In the genomic region with DNA sequence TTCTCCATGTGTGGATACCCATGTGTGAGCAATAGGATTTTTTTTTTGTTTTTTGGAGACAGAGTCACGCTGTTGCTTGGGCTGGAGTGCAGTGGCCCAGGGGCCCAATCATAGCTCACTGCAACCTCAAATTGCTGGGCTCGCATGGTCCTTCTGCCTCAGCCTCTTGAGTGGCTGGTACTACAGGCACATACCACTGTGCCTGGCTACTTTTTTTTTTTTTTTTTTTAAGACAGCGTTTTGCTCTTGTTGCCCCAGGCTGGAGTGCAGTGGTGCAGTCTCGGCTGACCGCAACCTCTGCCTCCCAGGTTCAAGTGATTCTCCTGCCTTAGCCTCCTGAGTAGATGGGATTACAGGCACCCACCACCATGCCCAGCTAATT, we compare ENCODE assay signal across 20 cellular contexts. TPM values are rescaled to one million over a fixed set of nuclear protein-coding genes. Genes with fewer than 3 reads are reported as not detected.
DNase-seq lines count a peak whose midpoint lies in the region; ATAC-seq and TF ChIP-seq lines count a peak whose summit lies in the region.
"Had no signal": no experiment of that assay in that cellular context is flagged by ENCODE, and none has a peak within 500 bp of the region (broad histone marks: within the 10 kb centered on the region; RNA-seq: fewer than 3 reads in every experiment).

No MANE protein-coding gene starts in this region.

- no peak overlapping the region for H4K8ac ChIP-seq in IMR-90 (ENCODE audit: low read depth in 2 of 2, low read length in 2 of 2)

- peaks cover 22 to 77% of the 10 kb centered on the region in 2 experiments for H3K79me1 ChIP-seq in IMR-90 (ENCODE audit: low read depth in 1 of 2, low read length in 2 of 2)

- H3K4me3 Mint-ChIP-seq in CD8-positive, alpha-beta T cell = no peak overlapping the region
- peak overlapping the region; percentile 4 to 31 for H3K4me3 Mint-ChIP-seq in effector memory CD8-positive, alpha-beta T cell
- H3K4me3 Mint-ChIP-seq: HFFc6 had no signal

- H2BK15ac ChIP-seq in IMR-90 (ENCODE audit: low read depth, low read length) = no peak overlapping the region

- no peaks in the 10 kb centered on the region for H3K27me3 ChIP-seq in CD8-positive, alpha-beta T cell (ENCODE audit: insufficient read depth, low read length)
- H3K27me3 ChIP-seq in IMR-90 (ENCODE audit: control insufficient read depth, insufficient read depth, low read length) (no peaks in the 10 kb centered on the region), spleen (replicated peaks in 1 of 7) (no peaks in the 10 kb centered on the region), hepatocyte (no peaks in the 10 kb centered on the region), PC-3 (ENCODE audit: low read length) (no peaks in the 10 kb centered on the region)
- H3K27me3 ChIP-seq: breast epithelium, tibial artery had no signal

- TF ChIP-seq CTCF in CD8-positive, alpha-beta T cell (IDR thresholded peaks at IDR 0.05) = no peak
- TF ChIP-seq CTCF in IMR-90 (conservative IDR thresholded peaks at IDR 0.05; ENCODE audit: low read depth, low read length) = no peak
- no peak for TF ChIP-seq CTCF in spleen (IDR thresholded peaks at IDR 0.05 in 8 of 11, conservative IDR thresholded peaks at IDR 0.05 in 3 of 11)
- no peak for TF ChIP-seq CTCF in hepatocyte (IDR thresholded peaks at IDR 0.05; ENCODE audit: poor library complexity)
- no peak for TF ChIP-seq CTCF in PC-3 (conservative IDR thresholded peaks at IDR 0.05; ENCODE audit: low read depth, low read length)

- H3K23ac ChIP-seq in IMR-90 (ENCODE audit: low read depth, low read length) = no peak overlapping the region

- no peak overlapping the region for H3K4ac ChIP-seq in IMR-90 (ENCODE audit: low read depth, low read length)

- WGBS in IMR-90 (ENCODE audit: extremely low coverage in 2 of 2, insufficient read length in 1 of 2), 2 experiments = 83% methylated on average over 1 of the region's 5 CpGs; no CpG with 5 or more reads in 1 of the 2 experiments
- 90 to 99% (median 90%) methylated on average over 5 of the region's 5 CpGs for WGBS in spleen, 5 donors
- 91% methylated on average over 5 of the region's 5 CpGs for WGBS in hepatocyte (ENCODE audit: low lambda C conversion rate, missing lambda C conversion rate)

- H2AFZ ChIP-seq in IMR-90 (replicated peaks; ENCODE audit: low read length, poor library complexity) = peak overlapping the region; percentile 3
- H2AFZ ChIP-seq in hepatocyte = no peak overlapping the region
- no peak overlapping the region for H2AFZ ChIP-seq in PC-3 (ENCODE audit: low read length)
- H2AFZ ChIP-seq: PC-9 had no signal

- intact Hi-C loops in CD8-positive, alpha-beta T cell (cut with DNase I, micrococcal nuclease) = no loop called here
- intact Hi-C loops in IMR-90 (cut with micrococcal nuclease) (no loop called here), spleen (cut with DNase I; ENCODE audit: low total_unique reads) (no loop called here), PC-3 (cut with micrococcal nuclease) (no loop called here)

- no peak for ATAC-seq in CD8-positive, alpha-beta T cell
- ATAC-seq in IMR-90 (ENCODE audit: low read depth) = no peak
- ATAC-seq in effector memory CD8-positive, alpha-beta T cell (replicated peaks) = no peak
- no peak for ATAC-seq in HG02884 (IDR thresholded peaks at IDR 0.05; ENCODE audit: unreplicated experiment)
- ATAC-seq in GM21825 (IDR thresholded peaks at IDR 0.05; ENCODE audit: unreplicated experiment) = no peak
- ATAC-seq in PC-3 = no peak

- no peak for TF ChIP-seq POLR2A in IMR-90 (IDR thresholded peaks at IDR 0.05; ENCODE audit: low read depth, low read length)
- TF ChIP-seq POLR2A in spleen (IDR thresholded peaks at IDR 0.05) = no peak

- H3K14ac ChIP-seq in IMR-90 (replicated peaks; ENCODE audit: low read depth, low read length) = no peak overlapping the region

- H3K9ac ChIP-seq in IMR-90 (ENCODE audit: low read depth, low read length) = no peak overlapping the region
- H3K9ac ChIP-seq in PC-3 (ENCODE audit: low read length) = no peak overlapping the region

- CTCF ChIA-PET in CD8-positive, alpha-beta T cell (lab: Charles Lee) = interaction anchor here (0.6 to 1.5 kb wide), 3 partner anchors 15 to 105 kb away, joined by 3 to 4 read pairs (median 4); partner anchors contain the start of gene MGRN1
- CTCF ChIA-PET in IMR-90 (lab: Yijun Ruan, JAX) = interaction anchor here (0.7 kb wide), 1 partner anchor 17 kb away, joined by 5 read pairs; the partner anchor contains the start of gene MGRN1
- CTCF ChIA-PET in PC-3 (lab: Charles Lee) = no interaction called here

- no peak overlapping the region for H2BK5ac ChIP-seq in IMR-90 (ENCODE audit: low read depth, low read length, poor library complexity, severe bottlenecking)

- H3K9me3 Mint-ChIP-seq in CD8-positive, alpha-beta T cell = no peaks in the 10 kb centered on the region
- H3K9me3 Mint-ChIP-seq in effector memory CD8-positive, alpha-beta T cell = no peaks in the 10 kb centered on the region
- H3K9me3 Mint-ChIP-seq: HFFc6 had no signal

- H2BK120ac ChIP-seq in IMR-90 (ENCODE audit: low read depth, low read length) = no peak overlapping the region

- DNase-seq in CD8-positive, alpha-beta T cell = no peak
- DNase-seq in IMR-90 (no peak), spleen (no peak), hepatocyte (ENCODE audit: low spot score) (no peak), PC-3 (no peak)
- no peak for DNase-seq in effector memory CD8-positive, alpha-beta T cell
- DNase-seq: COR-L47, DMS79 treated with DMSO at 0.1 percent for 48 hours, HFFc6, Kasumi-1, NCI-H1048, NCI-H2029, NCI-H345, PC-9, SHP77 treated with DMSO at 0.1 percent for 48 hours, tibial artery had no signal

- no peak overlapping the region for H4K91ac ChIP-seq in IMR-90 (ENCODE audit: insufficient read depth, low read depth, low read length)

- TF ChIP-seq RAD21 in IMR-90 (IDR thresholded peaks at IDR 0.05; ENCODE audit: low read length) = no peak

- peaks cover 5% of the 10 kb centered on the region for H3K36me3 ChIP-seq in CD8-positive, alpha-beta T cell (ENCODE audit: insufficient read depth, low read length)
- H3K36me3 ChIP-seq in IMR-90 (ENCODE audit: control insufficient read depth, insufficient read depth, low read length) = peaks cover 11% of the 10 kb centered on the region; the same call in 1 of the 2 replicates
- H3K36me3 ChIP-seq in spleen = peaks cover 0 to 75% (median 0%) of the 10 kb centered on the region in 6 donors
- no peaks in the 10 kb centered on the region for H3K36me3 ChIP-seq in hepatocyte (replicated peaks; ENCODE audit: insufficient read depth, low read depth)
- no peaks in the 10 kb centered on the region for H3K36me3 ChIP-seq in PC-3 (ENCODE audit: low read depth, low read length)
- H3K36me3 ChIP-seq: breast epithelium had no signal

- POLR2A ChIA-PET in CD8-positive, alpha-beta T cell (lab: Charles Lee) = no interaction called here
- POLR2A ChIA-PET in IMR-90 (lab: Charles Lee; ENCODE audit: unreplicated experiment) (no interaction called here), PC-3 (lab: Charles Lee; ENCODE audit: unreplicated experiment) (no interaction called here)

- in situ Hi-C loops in IMR-90 (cut with MboI; ENCODE audit: low sequenced_read_pairs) = no loop called here

- no peak overlapping the region for H2BK20ac ChIP-seq in IMR-90 (ENCODE audit: low read depth, low read length)

- H3F3A ChIP-seq in PC-3 (ENCODE audit: low read length, unreplicated experiment) = no peaks in the 10 kb centered on the region

- H3K4me2 ChIP-seq in IMR-90 (ENCODE audit: low read depth, low read length) = no peak overlapping the region
- no peak overlapping the region for H3K4me2 ChIP-seq in hepatocyte
- H3K4me2 ChIP-seq in PC-3 (ENCODE audit: low read length) = no peak overlapping the region
- H3K4me2 ChIP-seq: PC-9 had no signal

- no peak overlapping the region for H3K4me3 ChIP-seq in CD8-positive, alpha-beta T cell (ENCODE audit: low read depth, low read length)
- H3K4me3 ChIP-seq in IMR-90 (ENCODE audit: insufficient read depth, low read depth, low read length) (no peak overlapping the region), spleen (no peak overlapping the region), hepatocyte (no peak overlapping the region), PC-3 (ENCODE audit: low read length) (no peak overlapping the region)
- H3K4me3 ChIP-seq: breast epithelium, PC-9, tibial artery had no signal

- H3K4me1 ChIP-seq in CD8-positive, alpha-beta T cell (ENCODE audit: insufficient read depth, low read length) = peaks cover 14% of the 10 kb centered on the region
- H3K4me1 ChIP-seq in IMR-90 (ENCODE audit: control insufficient read depth, insufficient read depth, low read length) = peaks cover 2% of the 10 kb centered on the region; the same call in 1 of the 2 replicates
- peaks cover 4 to 78% (median 41%) of the 10 kb centered on the region in 6 donors for H3K4me1 ChIP-seq in spleen
- no peaks in the 10 kb centered on the region for H3K4me1 ChIP-seq in hepatocyte (ENCODE audit: insufficient read depth)
- H3K4me1 ChIP-seq in PC-3 (ENCODE audit: insufficient read depth, low read length) = no peaks in the 10 kb centered on the region

- H3K9me3 ChIP-seq in CD8-positive, alpha-beta T cell (ENCODE audit: low read length) = no peaks in the 10 kb centered on the region
- H3K9me3 ChIP-seq in IMR-90 (ENCODE audit: control insufficient read depth, insufficient read depth, low read length) (no peaks in the 10 kb centered on the region), spleen (no peaks in the 10 kb centered on the region), hepatocyte (ENCODE audit: low read depth) (no peaks in the 10 kb centered on the region), PC-3 (ENCODE audit: low read length) (no peaks in the 10 kb centered on the region)
- H3K9me3 ChIP-seq: breast epithelium, tibial artery had no signal

- H2AK9ac ChIP-seq in IMR-90 (replicated peaks; ENCODE audit: low read depth, low read length, poor library complexity) = no peak overlapping the region

- peaks cover 23% of the 10 kb centered on the region for H3K9me1 ChIP-seq in IMR-90 (ENCODE audit: insufficient read depth, low read length)

- dilution Hi-C loops in IMR-90 (cut with HindIII; ENCODE audit: low sequenced_read_pairs, unreplicated experiment) = no loop called here

- H2AK5ac ChIP-seq in IMR-90 (ENCODE audit: low read depth, low read length) = no peak overlapping the region

- H3K9me2 ChIP-seq in hepatocyte (replicated peaks; ENCODE audit: insufficient read depth) = no peaks in the 10 kb centered on the region
- no peaks in the 10 kb centered on the region for H3K9me2 ChIP-seq in PC-3 (replicated peaks; ENCODE audit: low read length)

- BruUV-seq in IMR-90 (replicated peaks; lab: Mats Ljungman, UMichigan) (no TSS peak), PC-3 (replicated peaks; lab: Mats Ljungman, UMichigan) (no TSS peak)

- H3K27ac ChIP-seq in CD8-positive, alpha-beta T cell (ENCODE audit: low read depth, low read length) = no peak overlapping the region
- H3K27ac ChIP-seq in IMR-90 (ENCODE audit: insufficient read depth, low read length) (no peak overlapping the region), spleen (peak overlapping the region in 5 of 8 donors; percentile 64 to 79 (median 73)), hepatocyte (no peak overlapping the region), PC-3 (ENCODE audit: low read length) (no peak overlapping the region)
- H3K27ac ChIP-seq: breast epithelium, PC-9, tibial artery had no signal

- peaks cover 100% of the 10 kb centered on the region for H3K79me2 ChIP-seq in hepatocyte
- peaks cover 61% of the 10 kb centered on the region for H3K79me2 ChIP-seq in PC-3 (ENCODE audit: low read length)

- no peaks in the 10 kb centered on the region for H3K27me3 Mint-ChIP-seq in CD8-positive, alpha-beta T cell (ENCODE audit: low read depth)
- no peaks in the 10 kb centered on the region for H3K27me3 Mint-ChIP-seq in effector memory CD8-positive, alpha-beta T cell
- H3K27me3 Mint-ChIP-seq: progenitor cell of endocrine pancreas had no signal

- H3K4me1 Mint-ChIP-seq in CD8-positive, alpha-beta T cell (ENCODE audit: low read depth) = peaks cover 39% of the 10 kb centered on the region
- H3K4me1 Mint-ChIP-seq in effector memory CD8-positive, alpha-beta T cell (ENCODE audit: low read depth in 2 of 2) = peaks cover 23 to 25% of the 10 kb centered on the region in 2 donors

- no peak overlapping the region for H3K56ac ChIP-seq in IMR-90 (ENCODE audit: extremely low read depth, insufficient read depth, low read length)

- H3K27ac Mint-ChIP-seq in CD8-positive, alpha-beta T cell = peak overlapping the region; percentile 82
- peak overlapping the region; percentile 58 to 81 for H3K27ac Mint-ChIP-seq in effector memory CD8-positive, alpha-beta T cell
- H3K27ac Mint-ChIP-seq: HFFc6, progenitor cell of endocrine pancreas had no signal

- H3K18ac ChIP-seq in IMR-90 (ENCODE audit: low read depth, low read length) = no peak overlapping the region

- H3K36me3 Mint-ChIP-seq in CD8-positive, alpha-beta T cell = peaks cover 20% of the 10 kb centered on the region
- peaks cover 25% of the 10 kb centered on the region for H3K36me3 Mint-ChIP-seq in effector memory CD8-positive, alpha-beta T cell (ENCODE audit: insufficient read depth)

- H4K5ac ChIP-seq in IMR-90 (ENCODE audit: low read depth, low read length) = no peak overlapping the region

- peaks cover 87% of the 10 kb centered on the region for H4K20me1 ChIP-seq in IMR-90 (ENCODE audit: insufficient read depth, low read length)
- peaks cover 71% of the 10 kb centered on the region for H4K20me1 ChIP-seq in hepatocyte (ENCODE audit: insufficient read depth, poor library complexity, severe bottlenecking)
- no peaks in the 10 kb centered on the region for H4K20me1 ChIP-seq in PC-3 (ENCODE audit: low read length)

RNA-seq across cellular contexts. Expression of gene MGRN1, which starts 16.7 kb away (rescaled TPM):
- 10 to 100 TPM; 46.5 to 48.6 TPM for total RNA-seq in CD8-positive, alpha-beta T cell
- total RNA-seq in IMR-90 (2012; rRNA removed) (11.7 and 13.9 TPM in 2 replicates), spleen (100 to 1,000 TPM in 1 of 7 donors, 10 to 100 TPM in 6; 65.6 to 132 (median 83.6) TPM), hepatocyte (24.1 and 29.2 TPM in 2 replicates), PC-3 (2014; rRNA removed) (22.7 and 38.2 TPM in 2 replicates)
- polyA plus RNA-seq in IMR-90 (2012; rRNA removed) (26.7 and 32.7 TPM in 2 replicates), spleen (10 to 100 TPM in 1 of 3 donors, 1 to 10 TPM in 2; 7.6 to 26.9 (median 8.8) TPM), hepatocyte (30.8 and 32.0 TPM in 2 replicates)
- polyA plus RNA-seq in IMR-90 (2012; cell fraction: cytosol; rRNA removed) = 29.0 and 31.5 TPM in 2 replicates
- polyA plus RNA-seq in IMR-90 (2012; cell fraction: nucleus; rRNA removed; ENCODE audit: low replicate concordance) = 31.0 and 54.6 TPM in 2 replicates

RNA-seq across cellular contexts. Expression of gene UBALD1, which starts 26.6 kb away (rescaled TPM):
- total RNA-seq in CD8-positive, alpha-beta T cell = 10 to 100 TPM; 17.1 to 19.9 TPM
- 1.3 and 1.9 TPM in 2 replicates for total RNA-seq in IMR-90 (2012; rRNA removed)
- polyA plus RNA-seq in IMR-90 (2012; rRNA removed) = 14.5 and 20.5 TPM in 2 replicates
- polyA plus RNA-seq in IMR-90 (2012; cell fraction: cytosol; rRNA removed) = 12.3 and 29.5 TPM in 2 replicates
- polyA plus RNA-seq in IMR-90 (2012; cell fraction: nucleus; rRNA removed; ENCODE audit: low replicate concordance) = 53.3 and 131 TPM in 2 replicates
- 10 to 100 TPM; 10.0 to 29.2 (median 20.2) TPM for total RNA-seq in spleen
- polyA plus RNA-seq in spleen = 10 to 100 TPM; 12.6 to 33.6 (median 13.6) TPM
- total RNA-seq in hepatocyte = 6.1 and 9.9 TPM in 2 replicates
- 25.7 and 36.8 TPM in 2 replicates for polyA plus RNA-seq in hepatocyte
- total RNA-seq in PC-3 (2014; rRNA removed) = 24.6 and 28.2 TPM in 2 replicates

RNA-seq across cellular contexts. Expression of gene NUDT16L1, which starts 52.1 kb away (rescaled TPM):
- 10 to 100 TPM; 72.9 to 76.5 TPM for total RNA-seq in CD8-positive, alpha-beta T cell
- total RNA-seq in IMR-90 (2012; rRNA removed) = 22.9 and 28.3 TPM in 2 replicates
- polyA plus RNA-seq in IMR-90 (2012; rRNA removed) = 44.3 and 63.8 TPM in 2 replicates
- polyA plus RNA-seq in IMR-90 (2012; cell fraction: cytosol; rRNA removed) = 55.5 and 62.4 TPM in 2 replicates
- polyA plus RNA-seq in IMR-90 (2012; cell fraction: nucleus; rRNA removed; ENCODE audit: low replicate concordance) = 25.7 and 61.5 TPM in 2 replicates
- total RNA-seq in spleen = 10 to 100 TPM; 26.2 to 37.4 (median 27.6) TPM
- polyA plus RNA-seq in spleen = 10 to 100 TPM; 29.0 to 47.2 (median 38.8) TPM
- 40.4 and 54.8 TPM in 2 replicates for total RNA-seq in hepatocyte
- polyA plus RNA-seq in hepatocyte = 78.8 and 80.5 TPM in 2 replicates
- total RNA-seq in PC-3 (2014; rRNA removed) = 49.9 and 64.3 TPM in 2 replicates

Comparison
In these comparisons a context has a peak if more than half of its experiments do, and no peak if none do; other contexts are left out.
1. H3K27ac ChIP-seq: peak in spleen (5 of 8); none in CD8-positive, alpha-beta T cell (single experiment), IMR-90 (single experiment), hepatocyte (single experiment) and PC-3 (single experiment).